In the genomic region with DNA sequence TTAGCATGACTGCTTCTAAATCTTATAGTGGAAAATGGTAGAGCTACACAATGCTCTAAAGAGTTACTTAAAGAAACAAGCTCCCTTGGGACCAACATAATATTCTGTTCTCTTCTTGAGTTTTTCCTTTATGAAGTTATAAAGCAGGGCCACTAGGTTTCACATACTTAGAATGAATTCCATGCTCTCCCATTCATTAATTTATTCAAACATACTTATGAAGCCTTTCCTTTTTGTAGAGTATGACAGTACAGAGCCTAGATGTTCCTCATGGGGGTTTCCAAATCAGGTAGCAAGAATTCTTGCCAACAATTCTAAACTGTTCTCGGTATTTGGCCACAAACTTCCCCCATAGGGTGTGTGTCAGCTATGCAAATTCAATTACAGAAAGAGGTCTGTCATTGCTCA, we compare ENCODE assay signal across 9 cellular contexts. TPM values are rescaled to one million over a fixed set of nuclear protein-coding genes. Genes with fewer than 3 reads are reported as not detected.
DNase-seq lines count a peak whose midpoint lies in the region; ATAC-seq and TF ChIP-seq lines count a peak whose summit lies in the region.
"Had no signal": no experiment of that assay in that cellular context is flagged by ENCODE, and none has a peak within 500 bp of the region (broad histone marks: within the 10 kb centered on the region; RNA-seq: fewer than 3 reads in every experiment).

No MANE protein-coding gene starts in this region.

- H3K4me1 ChIP-seq in OCI-LY3 (ENCODE audit: low read length) (peaks cover 7% of the 10 kb centered on the region), SJCRH30 (no peaks in the 10 kb centered on the region)

- H3K27ac ChIP-seq in OCI-LY3 (ENCODE audit: low read length) (no peak overlapping the region), SJCRH30 (no peak overlapping the region)

- H3K79me2 ChIP-seq in OCI-LY3 (ENCODE audit: low read length) = no peaks in the 10 kb centered on the region

- H3K4me2 ChIP-seq in OCI-LY3 (ENCODE audit: low read length) = 0 out of 2 replicates have a peak overlapping the region, but pooled peaks have one; percentile 0

- DNase-seq in NCI-H524 treated with DMSO at 0.1 percent for 48 hours (lab: John Stamatoyannopoulos, UW) = no peak
- DNase-seq in NCI-H2171 treated with DMSO at 0.1 percent for 48 hours (lab: John Stamatoyannopoulos, UW) = no peak
- DNase-seq in T-helper 2 cell = no peak
- no peak for DNase-seq in SJCRH30

- H3K4me3 ChIP-seq in OCI-LY3 (ENCODE audit: low read length) (no peak overlapping the region), SJCRH30 (no peak overlapping the region)

- no peaks in the 10 kb centered on the region for H3K27me3 ChIP-seq in OCI-LY3 (ENCODE audit: low read depth, low read length)
- H3K27me3 ChIP-seq in SJCRH30 = no peaks in the 10 kb centered on the region

- H3K36me3 ChIP-seq in OCI-LY3 (replicated peaks; ENCODE audit: low read depth, low read length) (no peaks in the 10 kb centered on the region), SJCRH30 (no peaks in the 10 kb centered on the region)

- H3K9ac ChIP-seq in OCI-LY3 (ENCODE audit: low read length) = no peak overlapping the region

- no peaks in the 10 kb centered on the region for H4K20me1 ChIP-seq in OCI-LY3 (ENCODE audit: insufficient read depth, low read length)

- no peak overlapping the region for H2AFZ ChIP-seq in OCI-LY3 (ENCODE audit: low read depth, low read length)

- H3K9me3 ChIP-seq in OCI-LY3 (ENCODE audit: insufficient read depth, low read length) = no peaks in the 10 kb centered on the region
- no peaks in the 10 kb centered on the region for H3K9me3 ChIP-seq in SJCRH30 (replicated peaks)

- TF ChIP-seq CTCF in OCI-LY3 (IDR thresholded peaks at IDR 0.05; ENCODE audit: low read depth, low read length) = no peak

- ATAC-seq in GM18858 (IDR thresholded peaks at IDR 0.05; ENCODE audit: unreplicated experiment) (peak; percentile 99), GM21390 (IDR thresholded peaks at IDR 0.05; ENCODE audit: unreplicated experiment) (peak; percentile 98), HG03066 (IDR thresholded peaks at IDR 0.05; ENCODE audit: low read depth, unreplicated experiment) (peak; percentile 96)

RNA-seq across cellular contexts. Expression of gene FABP7, which starts 20.6 kb away (rescaled TPM):
- 1.6 and 1.7 TPM in 2 replicates for total RNA-seq in SJCRH30 (2014; rRNA removed; shearing (Covaris generic))
- total RNA-seq: LHCN-M2 had no signal

RNA-seq across cellular contexts. Expression of gene SMPDL3A, which starts 30.1 kb away (rescaled TPM):
- 22.8 and 27.8 TPM in 2 replicates for total RNA-seq in SJCRH30 (2014; rRNA removed; shearing (Covaris generic))
